In genomic region chr10:112585052-112585451, GRCh38 we compare ENCODE assay signal across 15 cellular contexts.
DNase-seq lines count a peak whose midpoint lies in the region; ATAC-seq and TF ChIP-seq lines count a peak whose summit lies in the region.
"Had no signal": no experiment of that assay in that cellular context is flagged by ENCODE, and none has a peak within 500 bp of the region (broad histone marks: within the 10 kb centered on the region; RNA-seq: fewer than 3 reads in every experiment).

No MANE protein-coding gene starts in this region.

- peaks cover 44% of the 10 kb centered on the region for H3F3A ChIP-seq in GM23248 (ENCODE audit: insufficient read depth)
- H3F3A ChIP-seq in SK-N-SH (replicated peaks; ENCODE audit: insufficient read depth): peaks cover 31% of the 10 kb centered on the region

- POLR2A ChIA-PET in SK-N-SH (lab: Yijun Ruan, JAX): no interaction called here

- no peak for TF ChIP-seq CTCF in SK-N-SH (IDR thresholded peaks at IDR 0.05)
- TF ChIP-seq CTCF in fibroblast of pulmonary artery (IDR thresholded peaks at IDR 0.05; ENCODE audit: low read length, missing control alignments): no peak

- no peak for ATAC-seq in HG02678 (IDR thresholded peaks at IDR 0.05; ENCODE audit: unreplicated experiment)
- ATAC-seq: heart right ventricle; stimulated activated naive CD8-positive, alpha-beta T cell treated with anti-CD3 and anti-CD28 coated beads, Interleukin-15, amount 100 ng/mL, for 72 hours had no signal

- no peaks in the 10 kb centered on the region for H4K20me1 ChIP-seq in GM23248 (ENCODE audit: insufficient read depth)
- no peaks in the 10 kb centered on the region for H4K20me1 ChIP-seq in SK-N-SH (ENCODE audit: insufficient read depth)

- H3K79me2 ChIP-seq in GM23248 (ENCODE audit: insufficient read depth) (no peaks in the 10 kb centered on the region), SK-N-SH (ENCODE audit: insufficient read depth) (no peaks in the 10 kb centered on the region)

- peak overlapping the region; percentile 25; the same call in 1 of the 2 replicates for H3K4me3 ChIP-seq in GM23248
- H3K4me3 ChIP-seq in SK-N-SH (ENCODE audit: low read depth in 2 of 2, low read length in 1 of 2): no peak overlapping the region
- no peak overlapping the region for H3K4me3 ChIP-seq in fibroblast of pulmonary artery (replicated peaks; ENCODE audit: low read depth, low read length)
- no peak overlapping the region for H3K4me3 ChIP-seq in skeletal muscle satellite cell (ENCODE audit: low read length)
- H3K4me3 ChIP-seq: heart right ventricle had no signal

- no peaks in the 10 kb centered on the region for H3K9me2 ChIP-seq in GM23248 (ENCODE audit: insufficient read depth)
- H3K9me2 ChIP-seq in SK-N-SH: no peaks in the 10 kb centered on the region

- TF ChIP-seq RAD21 in SK-N-SH (IDR thresholded peaks at IDR 0.05; ENCODE audit: low read length): no peak

- peak; percentile 92 for DNase-seq in GM23248
- no peak for DNase-seq in SK-N-SH
- DNase-seq in fibroblast of pulmonary artery (ENCODE audit: low read depth): peak; percentile 33
- DNase-seq in stimulated activated CD4-positive, alpha-beta T cell treated with anti-CD3 and anti-CD28 coated beads, Interleukin-4, amount 100 ng/mL, for 24 hours: no peak
- no peak for DNase-seq in AML-193 (lab: John Stamatoyannopoulos, UW)
- no peak for DNase-seq in islet precursor cell
- DNase-seq: activated CD4-positive, alpha-beta T cell treated with anti-CD3 and anti-CD28 coated beads, Interleukin-2, amount 50 U/mL, for 4 hours; activated naive CD4-positive, alpha-beta T cell; DMS 273 treated with DMSO at 0.1 percent for 48 hours; heart right ventricle; MV-4-11; NCI-H526; stimulated activated naive CD8-positive, alpha-beta T cell treated with anti-CD3 and anti-CD28 coated beads, Interleukin-15, amount 100 ng/mL, for 72 hours had no signal

- no peaks in the 10 kb centered on the region for H3K27me3 ChIP-seq in GM23248 (replicated peaks; ENCODE audit: insufficient read depth)
- H3K27me3 ChIP-seq in SK-N-SH (ENCODE audit: insufficient read depth): no peaks in the 10 kb centered on the region
- no peaks in the 10 kb centered on the region for H3K27me3 ChIP-seq in skeletal muscle satellite cell (ENCODE audit: control insufficient read depth, insufficient read depth, low read length)
- H3K27me3 ChIP-seq: heart right ventricle had no signal

- peak overlapping the region; percentile 66 for H3K4me2 ChIP-seq in GM23248 (ENCODE audit: unreplicated experiment)
- H3K4me2 ChIP-seq in SK-N-SH: peak overlapping the region; percentile 58
- H3K4me2 ChIP-seq in skeletal muscle satellite cell (ENCODE audit: low read length): peak overlapping the region; percentile 49

- H3K4me1 ChIP-seq in GM23248 (ENCODE audit: insufficient read depth) (peaks cover 57% of the 10 kb centered on the region), SK-N-SH (ENCODE audit: control insufficient read depth in 1 of 2, insufficient read depth in 2 of 2, low read depth in 1 of 2, low read length in 1 of 2) (peaks cover 0 to 37% of the 10 kb centered on the region in 2 experiments), skeletal muscle satellite cell (ENCODE audit: control insufficient read depth, insufficient read depth, low read length) (peaks cover 47% of the 10 kb centered on the region)

- CTCF ChIA-PET in SK-N-SH (lab: Yijun Ruan, JAX): no interaction called here

- H3K9ac ChIP-seq in GM23248 (peak overlapping the region; percentile 36), SK-N-SH (peak overlapping the region; percentile 6; the same call in 1 of the 2 replicates), skeletal muscle satellite cell (ENCODE audit: low read depth, low read length) (no peak overlapping the region)

- TF ChIP-seq EP300 in SK-N-SH (IDR thresholded peaks at IDR 0.05; ENCODE audit: borderline replicate concordance in 1 of 2, low read depth in 1 of 2, low read length in 1 of 2): peak in 1 of 2 experiments; percentile 59; a peak in 1 of 4 replicates

- H3K27ac ChIP-seq in GM23248: peak overlapping the region; percentile 77
- peak overlapping the region; percentile 68 to 75; a peak in 3 of 4 replicates for H3K27ac ChIP-seq in SK-N-SH (ENCODE audit: low read depth in 2 of 2, low read length in 1 of 2)
- H3K27ac ChIP-seq: heart right ventricle had no signal

- in situ Hi-C loops in GM23248 (cut with MboI): no loop called here

- H2AFZ ChIP-seq in GM23248 (no peak overlapping the region), SK-N-SH (ENCODE audit: low read depth) (no peak overlapping the region; the same call in 1 of the 2 replicates)

- H3K9me3 ChIP-seq in GM23248 (ENCODE audit: low read depth): no peaks in the 10 kb centered on the region
- no peaks in the 10 kb centered on the region for H3K9me3 ChIP-seq in SK-N-SH
- H3K9me3 ChIP-seq in skeletal muscle satellite cell (replicated peaks; ENCODE audit: low read length): no peaks in the 10 kb centered on the region
- H3K9me3 ChIP-seq: heart right ventricle had no signal

- 6 to 7% methylated on average over 4 of the region's 4 CpGs for WGBS in GM23248 (ENCODE audit: low coverage in 1 of 2, low lambda C conversion rate in 2 of 2, missing lambda C conversion rate in 2 of 2), 2 experiments
- WGBS in SK-N-SH (ENCODE audit: low lambda C conversion rate): 20% methylated on average over 4 of the region's 4 CpGs

- H3K36me3 ChIP-seq in GM23248 (ENCODE audit: low read depth) (no peaks in the 10 kb centered on the region), SK-N-SH (replicated peaks in 1 of 2; ENCODE audit: control insufficient read depth in 1 of 2, insufficient read depth in 2 of 2, low read length in 1 of 2) (no peaks in the 10 kb centered on the region), skeletal muscle satellite cell (ENCODE audit: insufficient read depth, low read length) (no peaks in the 10 kb centered on the region)

TF ChIP-seq in SK-N-SH, 30 proteins besides CTCF, POLR2A, EP300 and RAD21 (continues in another document):
- TF ChIP-seq USF2 (IDR thresholded peaks at IDR 0.05; ENCODE audit: borderline replicate concordance, low read depth, low read length): no peak
- TF ChIP-seq TCF12 (IDR thresholded peaks at IDR 0.05): peak; percentile 73
- peak; percentile 76 for TF ChIP-seq PBX3 (IDR thresholded peaks at IDR 0.05)
- TF ChIP-seq IRF3 (IDR thresholded peaks at IDR 0.05; ENCODE audit: low read depth, low read length): no peak
- no peak for TF ChIP-seq EZH2phosphoT487 (IDR thresholded peaks at IDR 0.05; ENCODE audit: borderline replicate concordance, low read depth)
- TF ChIP-seq RCOR1 (IDR thresholded peaks at IDR 0.05; ENCODE audit: low read length): no peak
- TF ChIP-seq FOXM1 (IDR thresholded peaks at IDR 0.05; ENCODE audit: low read depth): 0 out of 2 replicates have a peak, but pooled peaks have one; percentile 11
- peak; percentile 75; the same call in 1 of the 2 replicates for TF ChIP-seq FOSL2 (IDR thresholded peaks at IDR 0.05; ENCODE audit: borderline replicate concordance, low read depth)
- TF ChIP-seq GABPA (IDR thresholded peaks at IDR 0.05; ENCODE audit: low read depth): no peak
- TF ChIP-seq YY1 (IDR thresholded peaks at IDR 0.05; ENCODE audit: low read depth): no peak
- TF ChIP-seq JUND (IDR thresholded peaks at IDR 0.05): peak; percentile 62
- no peak for TF ChIP-seq ELF1 (IDR thresholded peaks at IDR 0.05)
- TF ChIP-seq RXRA (IDR thresholded peaks at IDR 0.05; ENCODE audit: borderline replicate concordance, low read depth): peak; percentile 29; the same call in 1 of the 2 replicates
- no peak for TF ChIP-seq TAF1 (IDR thresholded peaks at IDR 0.05; ENCODE audit: borderline replicate concordance, low read depth, low read length)
- TF ChIP-seq NRF1 (IDR thresholded peaks at IDR 0.05; ENCODE audit: low read depth, low read length): no peak
- TF ChIP-seq TEAD4 (IDR thresholded peaks at IDR 0.05; ENCODE audit: borderline replicate concordance, insufficient read depth): 0 out of 2 replicates have a peak, but pooled peaks have one; percentile 40
- peak; percentile 76 for TF ChIP-seq NFIC (IDR thresholded peaks at IDR 0.05; ENCODE audit: borderline replicate concordance)
- no peak for TF ChIP-seq USF1 (IDR thresholded peaks at IDR 0.05; ENCODE audit: borderline replicate concordance, low read depth)

Comparison
In these comparisons a context has a peak if more than half of its experiments do, and no peak if none do; other contexts are left out.
1. DNase-seq: peak in GM23248 (single experiment) and fibroblast of pulmonary artery (single experiment); none in SK-N-SH (single experiment), stimulated activated CD4-positive, alpha-beta T cell treated with anti-CD3 and anti-CD28 coated beads, Interleukin-4, amount 100 ng/mL, for 24 hours (single experiment), AML-193 (0 of 2) and islet precursor cell (single experiment).
2. Peak in every context shown above with its lines, with median percentiles within 50 percentile points of each other: H3K4me2 ChIP-seq.